In the genomic region with DNA sequence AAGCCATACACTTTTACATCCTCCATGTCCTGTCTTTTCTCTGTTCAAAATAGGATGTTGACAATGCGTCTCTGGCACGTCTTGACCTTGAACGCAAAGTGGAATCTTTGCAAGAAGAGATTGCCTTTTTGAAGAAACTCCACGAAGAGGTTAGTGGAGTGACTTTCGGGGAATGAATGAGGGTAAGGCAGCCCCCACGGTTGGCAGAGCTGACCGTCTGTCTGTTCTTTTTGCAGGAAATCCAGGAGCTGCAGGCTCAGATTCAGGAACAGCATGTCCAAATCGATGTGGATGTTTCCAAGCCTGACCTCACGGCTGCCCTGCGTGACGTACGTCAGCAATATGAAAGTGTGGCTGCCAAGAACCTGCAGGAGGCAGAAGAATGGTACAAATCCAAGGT, we compare ENCODE assay signal across 9 cellular contexts. TPM values are rescaled to one million over a fixed set of nuclear protein-coding genes. Genes with fewer than 3 reads are reported as not detected.
A peak's percentile ranks its signal among the peaks of the same experiment; 100 is the strongest.
DNase-seq lines count a peak whose midpoint lies in the region; ATAC-seq, FAIRE-seq and TF ChIP-seq lines count a peak whose summit lies in the region.
"Had no signal": no experiment of that assay in that cellular context is flagged by ENCODE, and none has a peak within 500 bp of the region (broad histone marks: within the 10 kb centered on the region; RNA-seq: fewer than 3 reads in every experiment).

No MANE protein-coding gene starts in this region.

- peaks cover 100% of the 10 kb centered on the region for H3K36me3 Mint-ChIP-seq in activated T-helper 17 cell treated with anti-CD3 and anti-CD28 coated beads, Interleukin-2, amount 50 U/mL, for 72 hours (ENCODE audit: low read depth)

- 1 to 6% methylated on average over 12 of the region's 12 CpGs for WGBS in GM23248 (ENCODE audit: low coverage in 1 of 2, low lambda C conversion rate in 2 of 2, missing lambda C conversion rate in 2 of 2), 2 experiments
- 49 to 51% methylated on average over 12 of the region's 12 CpGs for whole genome bisulfite sequencing in heart right ventricle, 2 donors

- H3K9me2 ChIP-seq in GM23248 (ENCODE audit: insufficient read depth): no peaks in the 10 kb centered on the region

- H3K9ac ChIP-seq in GM23248 (peak overlapping the region; percentile 99), skeletal muscle tissue (ENCODE audit: low read depth in 1 of 3, low read length in 3 of 3) (no peak overlapping the region)

- H3K4me3 ChIP-seq in GM23248 (peak overlapping the region; percentile 86), heart right ventricle (peak overlapping the region in 9 of 10 donors; percentile 72 to 95 (median 86)), skeletal muscle tissue (ENCODE audit: low read length in 3 of 3) (peak overlapping the region in 2 of 3 donors; percentile 45 to 56)

- H3K27ac Mint-ChIP-seq in activated T-helper 17 cell treated with anti-CD3 and anti-CD28 coated beads, Interleukin-2, amount 50 U/mL, for 72 hours: no peak overlapping the region

- TF ChIP-seq CTCF in heart right ventricle (IDR thresholded peaks at IDR 0.05): no peak
- no peak for TF ChIP-seq CTCF in D721Med (IDR thresholded peaks at IDR 0.05; ENCODE audit: insufficient read depth, missing control alignments)

- DNase-seq in GM23248 (peak; percentile 75), heart right ventricle (no peak), 8988T (no peak), D721Med (ENCODE audit: insufficient read length, low spot score) (no peak)
- no peak for DNase-seq in stimulated activated CD4-positive, alpha-beta T cell treated with anti-CD3 and anti-CD28 coated beads, Interleukin-4, amount 100 ng/mL, for 1 hour
- no peak for DNase-seq in stimulated activated CD4-positive, alpha-beta T cell treated with anti-CD3 and anti-CD28 coated beads, Interleukin-4, amount 100 ng/mL, for 24 hours
- DNase-seq: NCI-H1694 treated with DMSO at 0.1 percent for 48 hours had no signal

- peaks cover 70% of the 10 kb centered on the region for H3K79me2 ChIP-seq in GM23248 (ENCODE audit: insufficient read depth)

- H3K4me2 ChIP-seq in GM23248 (ENCODE audit: unreplicated experiment): peak overlapping the region; percentile 98

- H3K27me3 Mint-ChIP-seq in activated T-helper 17 cell treated with anti-CD3 and anti-CD28 coated beads, Interleukin-2, amount 50 U/mL, for 72 hours: no peaks in the 10 kb centered on the region

- intact Hi-C loops in heart right ventricle (cut with DNase I): loop anchor here in 1 of 10 donors (5.0 kb wide), 1 partner anchor 226 kb away; no protein-coding TSS in a partner anchor

- H3K27ac ChIP-seq in GM23248 (peak overlapping the region; percentile 100), heart right ventricle (peak overlapping the region in 5 of 10 donors; percentile 22 to 98 (median 43)), skeletal muscle tissue (ENCODE audit: low read depth, low read length) (no peak overlapping the region)

- H3K4me1 ChIP-seq in GM23248 (ENCODE audit: insufficient read depth): peaks cover 40% of the 10 kb centered on the region
- peaks cover 5 to 69% (median 62%) of the 10 kb centered on the region in 9 donors for H3K4me1 ChIP-seq in heart right ventricle
- peaks cover 32 to 51% (median 38%) of the 10 kb centered on the region in 3 donors for H3K4me1 ChIP-seq in skeletal muscle tissue (ENCODE audit: control insufficient read depth in 3 of 3, insufficient read depth in 3 of 3, low read length in 3 of 3)

- peaks cover 12% of the 10 kb centered on the region for H3K4me1 Mint-ChIP-seq in activated T-helper 17 cell treated with anti-CD3 and anti-CD28 coated beads, Interleukin-2, amount 50 U/mL, for 72 hours

- H3K36me3 ChIP-seq in GM23248 (ENCODE audit: low read depth): peaks cover 85% of the 10 kb centered on the region
- H3K36me3 ChIP-seq in heart right ventricle: peaks cover 0 to 87% (median 48%) of the 10 kb centered on the region in 9 donors
- H3K36me3 ChIP-seq in skeletal muscle tissue (ENCODE audit: control insufficient read depth in 3 of 3, insufficient read depth in 3 of 3, low read length in 3 of 3): peaks cover 8 to 35% (median 17%) of the 10 kb centered on the region in 3 donors

- peaks cover 81% of the 10 kb centered on the region for H3F3A ChIP-seq in GM23248 (ENCODE audit: insufficient read depth)

- no peak for ATAC-seq in activated T-helper 17 cell treated with anti-CD3 and anti-CD28 coated beads, Interleukin-2, amount 50 U/mL, for 72 hours (replicated peaks)
- peak in 1 of 8 donors; percentile 1 for ATAC-seq in heart right ventricle

- H4K20me1 ChIP-seq in GM23248 (ENCODE audit: insufficient read depth): peaks cover 40% of the 10 kb centered on the region

- no peak for FAIRE-seq in D721Med (lab: Jason Lieb, UNC)

- H3K9me3 Mint-ChIP-seq in activated T-helper 17 cell treated with anti-CD3 and anti-CD28 coated beads, Interleukin-2, amount 50 U/mL, for 72 hours: no peaks in the 10 kb centered on the region

- H2AFZ ChIP-seq in GM23248: no peak overlapping the region

- in situ Hi-C loops in GM23248 (cut with MboI): no loop called here

- no peaks in the 10 kb centered on the region for H3K9me3 ChIP-seq in GM23248 (ENCODE audit: low read depth)
- no peaks in the 10 kb centered on the region for H3K9me3 ChIP-seq in heart right ventricle
- no peaks in the 10 kb centered on the region for H3K9me3 ChIP-seq in skeletal muscle tissue (ENCODE audit: control insufficient read depth in 3 of 3, low read length in 3 of 3)

- H3K4me3 Mint-ChIP-seq in activated T-helper 17 cell treated with anti-CD3 and anti-CD28 coated beads, Interleukin-2, amount 50 U/mL, for 72 hours: peak overlapping the region; percentile 43

- H3K27me3 ChIP-seq in GM23248 (replicated peaks; ENCODE audit: insufficient read depth): no peaks in the 10 kb centered on the region
- peaks cover 0 to 14% (median 0%) of the 10 kb centered on the region in 7 donors for H3K27me3 ChIP-seq in heart right ventricle
- H3K27me3 ChIP-seq in skeletal muscle tissue (ENCODE audit: control insufficient read depth in 3 of 3, insufficient read depth in 3 of 3, low read length in 3 of 3): peaks cover 5 to 41% (median 39%) of the 10 kb centered on the region in 3 donors

RNA-seq across cellular contexts. Expression of gene VIM, which starts 5.5 kb away (rescaled TPM):
- total RNA-seq in GM23248 (2014; rRNA removed; shearing (Covaris generic)): 10,031 and 10,466 TPM in 2 replicates
- polyA plus RNA-seq in GM23248 (2016; fragmentation: Nextera tagmentation; extraction: Ambion mirVana) (3,784 and 3,823 TPM in 2 replicates), heart right ventricle (100 to 1,000 TPM; 469 to 669 TPM)
- total RNA-seq in activated T-helper 17 cell treated with anti-CD3 and anti-CD28 coated beads, Interleukin-2, amount 50 U/mL, for 72 hours: 1,000 to 10,000 TPM; 1,131 to 1,699 TPM
- total RNA-seq in heart right ventricle (100 to 1,000 TPM; 232 to 834 (median 332) TPM), skeletal muscle tissue (1,688 TPM)

RNA-seq across cellular contexts. Expression of gene TRDMT1, which starts 32.1 kb away (rescaled TPM):
- 4.4 and 13.0 TPM in 2 replicates for total RNA-seq in GM23248 (2014; rRNA removed; shearing (Covaris generic))
- polyA plus RNA-seq in GM23248 (2016; fragmentation: Nextera tagmentation; extraction: Ambion mirVana) (4.3 and 7.2 TPM in 2 replicates), heart right ventricle (1 to 10 TPM; 2.0 to 2.3 TPM)
- 1 to 10 TPM; 3.3 to 6.7 TPM for total RNA-seq in activated T-helper 17 cell treated with anti-CD3 and anti-CD28 coated beads, Interleukin-2, amount 50 U/mL, for 72 hours
- total RNA-seq in heart right ventricle (1 to 10 TPM; 3.3 to 6.3 (median 4.0) TPM), skeletal muscle tissue (16.2 TPM)
